In genomic region chr11:45846974-45847907, GRCh38 we compare ENCODE assay signal across 8 cellular contexts. TPM values are rescaled to one million over a fixed set of nuclear protein-coding genes. Genes with fewer than 3 reads are reported as not detected.
DNase-seq lines count a peak whose midpoint lies in the region; ATAC-seq and TF ChIP-seq lines count a peak whose summit lies in the region.

Gene CRY2 (plus strand): TSS chr11:45847475. CDS start chr11:45847491, 16 bp downstream.

- peak; percentile 99 for DNase-seq in GM10248 (ENCODE audit: extremely low spot score)
- DNase-seq in NCI-H1105 (lab: John Stamatoyannopoulos, UW) = peak; percentile 96
- peak; percentile 92 for DNase-seq in SKM-1 treated with dmso at 0.1 percent for 144 hours (lab: John Stamatoyannopoulos, UW; ENCODE audit: unreplicated experiment)
- DNase-seq in glomerular visceral epithelial cell (ENCODE audit: extremely low spot score) = peak; percentile 98
- peak; percentile 97 for DNase-seq in osteoblast (ENCODE audit: insufficient read length, low spot score, missing footprints)
- DNase-seq in thoracic aorta (ENCODE audit: low spot score) = peak; percentile 96

- no peaks in the 10 kb centered on the region for H3K27me3 Mint-ChIP-seq in activated naive CD8-positive, alpha-beta T cell

- H3K4me1 ChIP-seq in osteoblast (ENCODE audit: insufficient read depth, low read length) = peaks cover 27% of the 10 kb centered on the region
- peaks cover 30 to 53% of the 10 kb centered on the region in 2 donors for H3K4me1 ChIP-seq in thoracic aorta (ENCODE audit: control insufficient read depth in 1 of 2, low read depth in 2 of 2)

- no peaks in the 10 kb centered on the region for H3K9me3 ChIP-seq in osteoblast (ENCODE audit: low read depth, low read length)
- H3K9me3 ChIP-seq in thoracic aorta = no peaks in the 10 kb centered on the region

- H3K27me3 ChIP-seq in osteoblast (ENCODE audit: insufficient read depth, low read length) (no peaks in the 10 kb centered on the region), thoracic aorta (replicated peaks; ENCODE audit: insufficient read depth) (no peaks in the 10 kb centered on the region)

- peak within 1 kb of the TSS; percentile 75 for H3K27ac Mint-ChIP-seq in activated naive CD8-positive, alpha-beta T cell

- peaks cover 60% of the 10 kb centered on the region for H3K4me1 Mint-ChIP-seq in activated naive CD8-positive, alpha-beta T cell (ENCODE audit: low read depth)

- H3K4me3 ChIP-seq in osteoblast (ENCODE audit: insufficient read depth, low read length) = peak within 1 kb of the TSS; percentile 96
- peak within 1 kb of the TSS; percentile 96 for H3K4me3 ChIP-seq in thoracic aorta

- H2AFZ ChIP-seq in osteoblast (ENCODE audit: low read length) = peak within 1 kb of the TSS; percentile 90

- TF ChIP-seq CTCF in GM10248 (IDR thresholded peaks at IDR 0.05; ENCODE audit: control extremely low read depth, extremely low read depth, low read depth, missing control alignments) (no peak), osteoblast (IDR thresholded peaks at IDR 0.05; ENCODE audit: extremely low read depth, low read depth, low read length) (no peak), thoracic aorta (IDR thresholded peaks at IDR 0.05) (no peak)

- POLR2A ChIA-PET in GM10248 (lab: Yijun Ruan, JAX) = interaction anchor here (0.7 to 1.3 kb wide), 5 partner anchors 13 to 62 kb away, joined by 3 to 7 read pairs (median 5); no protein-coding TSS in a partner anchor

- no peaks in the 10 kb centered on the region for H3K36me3 ChIP-seq in osteoblast (ENCODE audit: insufficient read depth, low read length)
- H3K36me3 ChIP-seq in thoracic aorta = no peaks in the 10 kb centered on the region

- ATAC-seq in HG02623 (IDR thresholded peaks at IDR 0.05; ENCODE audit: unreplicated experiment) = peak; percentile 95
- peak; percentile 90 for ATAC-seq in thoracic aorta (ENCODE audit: insufficient number of reproducible peaks, low FRiP score, low read depth)

- H3K9me3 Mint-ChIP-seq in activated naive CD8-positive, alpha-beta T cell (ENCODE audit: low read depth) = no peaks in the 10 kb centered on the region

- H4K20me1 ChIP-seq in osteoblast (ENCODE audit: insufficient read depth, low read length) = peaks cover 29% of the 10 kb centered on the region

- H3K27ac ChIP-seq in osteoblast (ENCODE audit: low read depth, low read length) = peak within 1 kb of the TSS; percentile 98
- peak within 1 kb of the TSS; percentile 97 for H3K27ac ChIP-seq in thoracic aorta

- H3K36me3 Mint-ChIP-seq in activated naive CD8-positive, alpha-beta T cell = no peaks in the 10 kb centered on the region

- H3K79me2 ChIP-seq in osteoblast (ENCODE audit: insufficient read depth, low read length) = peaks cover 46% of the 10 kb centered on the region

- H3K4me3 Mint-ChIP-seq in activated naive CD8-positive, alpha-beta T cell = peak within 1 kb of the TSS; percentile 85

- H3K4me2 ChIP-seq in osteoblast (ENCODE audit: insufficient read depth, low read length) = peak within 1 kb of the TSS; percentile 92

- CTCF ChIA-PET in GM10248 (lab: Yijun Ruan, JAX) = interaction anchor here (0.9 to 2.9 kb wide), 9 partner anchors 9 to 220 kb away, joined by 3 to 21 read pairs (median 4); no protein-coding TSS in a partner anchor

RNA-seq across cellular contexts. Expression of gene CRY2, which starts in this region (rescaled TPM):
- total RNA-seq in osteoblast = 21.0 and 21.8 TPM in 2 replicates
- total RNA-seq in thoracic aorta = 10 to 100 TPM; 41.2 to 54.4 TPM

Comparison
In these comparisons a context has a peak if more than half of its experiments do, and no peak if none do; other contexts are left out.
1. Peak in every context shown above with its lines: DNase-seq, ATAC-seq, H3K4me3 ChIP-seq and H3K27ac ChIP-seq.